8 cellular contexts compared by ENCODE assay signal in the genomic region with DNA sequence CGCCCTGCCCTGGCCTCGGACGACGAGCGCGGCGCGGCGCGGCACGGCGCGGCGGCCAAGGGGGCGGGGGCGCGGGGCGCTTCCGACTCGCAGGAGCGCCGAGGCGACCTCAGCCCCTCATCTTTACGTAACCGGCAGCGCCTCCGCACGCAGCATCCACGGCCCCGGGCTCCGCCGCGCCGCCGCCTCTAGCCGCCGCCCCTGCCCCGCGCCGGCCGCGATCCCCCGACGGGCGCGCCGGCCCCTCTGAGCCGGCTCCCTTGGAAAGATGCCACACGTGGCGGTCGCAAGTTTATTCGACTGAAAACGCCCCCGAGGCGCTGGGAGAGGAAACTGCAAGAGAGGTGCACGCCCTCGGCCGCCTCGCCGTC. TPM values are rescaled to one million over a fixed set of nuclear protein-coding genes. Genes with fewer than 3 reads are reported as not detected.
DNase-seq lines count a peak whose midpoint lies in the region; ATAC-seq, FAIRE-seq and TF ChIP-seq lines count a peak whose summit lies in the region.

No MANE protein-coding gene starts in this region.

- CTCF ChIA-PET in activated CD8-positive, alpha-beta memory T cell treated with anti-CD3 and anti-CD28 coated beads, Interleukin-2, amount 10 ng/mL, durations not matched to agents 7 days and 5 days (lab: Charles Lee): interaction anchor here (1.9 kb wide), 1 partner anchor 189 kb away, joined by 5 read pairs; no protein-coding TSS in a partner anchor

- peaks cover 6% of the 10 kb centered on the region for H3K36me3 Mint-ChIP-seq in activated CD8-positive, alpha-beta memory T cell treated with anti-CD3 and anti-CD28 coated beads, Interleukin-2, amount 10 ng/mL, durations not matched to agents 7 days and 5 days

- H4K20me1 ChIP-seq in hepatocyte (ENCODE audit: insufficient read depth, poor library complexity, severe bottlenecking) (peaks cover 21% of the 10 kb centered on the region), Karpas-422 (ENCODE audit: insufficient read depth, low read depth, low read length) (no peaks in the 10 kb centered on the region)

- H3K27ac ChIP-seq in hepatocyte (peak overlapping the region; percentile 96), small intestine (ENCODE audit: low read depth in 1 of 2, low read length in 1 of 2) (peak overlapping the region; percentile 100), Karpas-422 (ENCODE audit: low read length) (no peak overlapping the region)

- H3K4me1 Mint-ChIP-seq in activated CD8-positive, alpha-beta memory T cell treated with anti-CD3 and anti-CD28 coated beads, Interleukin-2, amount 10 ng/mL, durations not matched to agents 7 days and 5 days: peaks cover 41% of the 10 kb centered on the region

- no peak for FAIRE-seq in small intestine (lab: Jason Lieb, UNC)

- H3K79me2 ChIP-seq in hepatocyte: peaks cover 38% of the 10 kb centered on the region
- H3K79me2 ChIP-seq in Karpas-422 (ENCODE audit: low read length): no peaks in the 10 kb centered on the region

- whole genome bisulfite sequencing in hepatocyte (ENCODE audit: low lambda C conversion rate, missing lambda C conversion rate): 2% methylated on average over 35 of the region's 60 CpGs
- 0 to 1% (median 0%) methylated on average over 24 to 60 of the region's 60 CpGs for WGBS in small intestine, 3 donors

- H2AFZ ChIP-seq in hepatocyte (no peak overlapping the region), Karpas-422 (ENCODE audit: low read length) (no peak overlapping the region)

- H3K27me3 ChIP-seq in HAP-1 (ENCODE audit: low read depth): no peaks in the 10 kb centered on the region
- H3K27me3 ChIP-seq in adipocyte (replicated peaks; ENCODE audit: control insufficient read depth, insufficient read depth, low read length): no peaks in the 10 kb centered on the region
- H3K27me3 ChIP-seq in hepatocyte: no peaks in the 10 kb centered on the region
- H3K27me3 ChIP-seq in small intestine (ENCODE audit: control insufficient read depth in 2 of 2, insufficient read depth in 2 of 2, low read length in 2 of 2): no peaks in the 10 kb centered on the region
- H3K27me3 ChIP-seq in Karpas-422 (ENCODE audit: low read length): no peaks in the 10 kb centered on the region

- ATAC-seq in activated CD8-positive, alpha-beta memory T cell treated with anti-CD3 and anti-CD28 coated beads, Interleukin-2, amount 10 ng/mL, durations not matched to agents 7 days and 5 days: peak; percentile 28

- no peaks in the 10 kb centered on the region for H3K9me2 ChIP-seq in hepatocyte (replicated peaks; ENCODE audit: insufficient read depth)
- no peaks in the 10 kb centered on the region for H3K9me2 ChIP-seq in Karpas-422 (replicated peaks; ENCODE audit: insufficient read depth, low read length)

- H3K27me3 Mint-ChIP-seq in activated CD8-positive, alpha-beta memory T cell treated with anti-CD3 and anti-CD28 coated beads, Interleukin-2, amount 10 ng/mL, durations not matched to agents 7 days and 5 days: no peaks in the 10 kb centered on the region

- H3K27ac Mint-ChIP-seq in activated CD8-positive, alpha-beta memory T cell treated with anti-CD3 and anti-CD28 coated beads, Interleukin-2, amount 10 ng/mL, durations not matched to agents 7 days and 5 days: peak overlapping the region; percentile 99

- no peak for TF ChIP-seq POLR2A in NB4 (IDR thresholded peaks at IDR 0.05; ENCODE audit: extremely low read depth, insufficient read length)

- H3K9me3 ChIP-seq in HAP-1 (no peaks in the 10 kb centered on the region), adipocyte (ENCODE audit: control insufficient read depth, low read length) (no peaks in the 10 kb centered on the region), hepatocyte (ENCODE audit: low read depth) (no peaks in the 10 kb centered on the region), small intestine (ENCODE audit: control insufficient read depth, low read depth) (no peaks in the 10 kb centered on the region), Karpas-422 (ENCODE audit: low read length) (no peaks in the 10 kb centered on the region)

- H3K36me3 ChIP-seq in HAP-1 (replicated peaks): peaks cover 6% of the 10 kb centered on the region; the same call in 1 of the 2 replicates
- H3K36me3 ChIP-seq in adipocyte (ENCODE audit: control insufficient read depth, insufficient read depth, low read length, severe bottlenecking): no peaks in the 10 kb centered on the region
- no peaks in the 10 kb centered on the region for H3K36me3 ChIP-seq in hepatocyte (replicated peaks; ENCODE audit: insufficient read depth, low read depth)
- no peaks in the 10 kb centered on the region for H3K36me3 ChIP-seq in small intestine (ENCODE audit: control insufficient read depth in 2 of 2, insufficient read depth in 2 of 2, low read length in 2 of 2)
- no peaks in the 10 kb centered on the region for H3K36me3 ChIP-seq in Karpas-422 (ENCODE audit: insufficient read depth, low read length)

- H3K4me3 ChIP-seq in HAP-1 (peak overlapping the region; percentile 77), NB4 (ENCODE audit: low read depth, low read length) (peak overlapping the region; percentile 80), adipocyte (ENCODE audit: low read length) (peak overlapping the region; percentile 98), hepatocyte (peak overlapping the region; percentile 66), small intestine (ENCODE audit: low read depth in 1 of 2, low read length in 2 of 2) (peak overlapping the region; percentile 83 to 85), Karpas-422 (ENCODE audit: low read length) (no peak overlapping the region; the same call in 1 of the 2 replicates)

- in situ Hi-C loops in HAP-1 (cut with MboI; ENCODE audit: low sequenced_read_pairs): loop anchor here (10.0 kb wide), 1 partner anchor 201 kb away; no protein-coding TSS in a partner anchor

- TF ChIP-seq CTCF in NB4 (IDR thresholded peaks at IDR 0.05; ENCODE audit: low read depth, low read length): no peak
- TF ChIP-seq CTCF in hepatocyte (IDR thresholded peaks at IDR 0.05; ENCODE audit: poor library complexity): no peak

- peaks cover 35% of the 10 kb centered on the region for H3K4me1 ChIP-seq in HAP-1
- H3K4me1 ChIP-seq in adipocyte (ENCODE audit: control insufficient read depth, insufficient read depth, low read length): peaks cover 50% of the 10 kb centered on the region
- peaks cover 9% of the 10 kb centered on the region for H3K4me1 ChIP-seq in hepatocyte (ENCODE audit: insufficient read depth)
- H3K4me1 ChIP-seq in small intestine (ENCODE audit: control insufficient read depth in 2 of 2, insufficient read depth in 1 of 2, low read depth in 1 of 2, low read length in 1 of 2): peaks cover 0 to under 1% of the 10 kb centered on the region in 2 donors
- peaks cover 9% of the 10 kb centered on the region for H3K4me1 ChIP-seq in Karpas-422 (ENCODE audit: low read length)

- no peaks in the 10 kb centered on the region for H3K9me3 Mint-ChIP-seq in activated CD8-positive, alpha-beta memory T cell treated with anti-CD3 and anti-CD28 coated beads, Interleukin-2, amount 10 ng/mL, durations not matched to agents 7 days and 5 days (ENCODE audit: low read depth)

- peak overlapping the region; percentile 96 for H3K4me3 Mint-ChIP-seq in activated CD8-positive, alpha-beta memory T cell treated with anti-CD3 and anti-CD28 coated beads, Interleukin-2, amount 10 ng/mL, durations not matched to agents 7 days and 5 days

- DNase-seq in activated CD8-positive, alpha-beta memory T cell treated with anti-CD3 and anti-CD28 coated beads, Interleukin-2, amount 10 ng/mL, durations not matched to agents 7 days and 5 days: no peak
- DNase-seq in activated CD8-positive, alpha-beta memory T cell treated with anti-CD3 and anti-CD28 coated beads, Interleukin-2, amount 50 U/mL, for 48 hours: no peak
- DNase-seq in HAP-1 (ENCODE audit: low spot score in 2 of 2): peak in 1 of 2 experiments; percentile 80
- DNase-seq in NB4 (ENCODE audit: low read depth): no peak
- peak; percentile 86 for DNase-seq in adipocyte (ENCODE audit: low read depth)
- DNase-seq in hepatocyte (ENCODE audit: low spot score): peak; percentile 85
- DNase-seq in small intestine: no peak
- DNase-seq in Karpas-422: no peak

- H3K9ac ChIP-seq in adipocyte (ENCODE audit: low read length) (peak overlapping the region; percentile 100), Karpas-422 (ENCODE audit: low read length) (no peak overlapping the region)

- H3K4me2 ChIP-seq in hepatocyte: peak overlapping the region; percentile 76
- H3K4me2 ChIP-seq in Karpas-422 (ENCODE audit: low read depth, low read length, poor library complexity, severe bottlenecking): no peak overlapping the region

RNA-seq across cellular contexts. Expression of gene KLF9, which starts 1.0 kb away (rescaled TPM):
- total RNA-seq in activated CD8-positive, alpha-beta memory T cell treated with anti-CD3 and anti-CD28 coated beads, Interleukin-2, amount 10 ng/mL, durations not matched to agents 7 days and 5 days: 10 to 100 TPM; 12.0 to 12.2 TPM
- total RNA-seq in hepatocyte: 29.4 and 31.9 TPM in 2 replicates
- 5.2 and 5.3 TPM in 2 replicates for polyA plus RNA-seq in hepatocyte
- 10 to 100 TPM; 15.2 to 33.7 (median 16.8) TPM for polyA plus RNA-seq in small intestine
- 0.04 TPM in 1 of 2 replicates, not detected in the other for total RNA-seq in Karpas-422 (2014; rRNA removed; shearing (Covaris generic); ENCODE audit: low replicate concordance)

Comparison
In these comparisons a context has a peak if more than half of its experiments do, and no peak if none do; other contexts are left out.
1. DNase-seq: peak in adipocyte (single experiment) and hepatocyte (single experiment); none in activated CD8-positive, alpha-beta memory T cell treated with anti-CD3 and anti-CD28 coated beads, Interleukin-2, amount 10 ng/mL, durations not matched to agents 7 days and 5 days (single experiment), activated CD8-positive, alpha-beta memory T cell treated with anti-CD3 and anti-CD28 coated beads, Interleukin-2, amount 50 U/mL, for 48 hours (single experiment), NB4 (single experiment), small intestine (single experiment) and Karpas-422 (single experiment).
2. RNA of gene KLF9, which starts 1.0 kb away (total RNA-seq): 29.4 to 31.9 TPM in hepatocyte and 12.0 to 12.2 TPM in activated CD8-positive, alpha-beta memory T cell treated with anti-CD3 and anti-CD28 coated beads, Interleukin-2, amount 10 ng/mL, durations not matched to agents 7 days and 5 days; 0.04 TPM in Karpas-422; every median in the first group is over 10 times any median in the second.